8 cellular contexts compared by ENCODE assay signal in the genomic region with DNA sequence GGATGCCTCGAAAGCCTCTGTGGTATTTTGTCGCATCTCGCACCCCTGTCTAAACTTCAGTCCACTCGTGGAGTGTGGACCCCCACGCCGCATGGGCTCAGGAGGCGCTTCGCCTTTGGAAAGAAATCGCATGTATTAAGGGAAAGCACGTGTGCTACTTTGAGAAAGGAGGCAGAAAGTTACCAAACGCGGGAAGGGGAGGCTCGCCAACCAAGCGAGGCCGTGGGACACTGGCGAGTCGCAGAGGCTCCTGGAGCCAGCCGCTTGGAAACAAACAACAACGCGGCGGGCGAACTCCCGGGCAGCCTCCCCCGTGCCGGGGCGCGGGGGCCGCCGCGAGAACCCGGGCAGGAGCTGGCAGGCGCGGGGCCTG. TPM values are rescaled to one million over a fixed set of nuclear protein-coding genes. Genes with fewer than 3 reads are reported as not detected.
DNase-seq lines count a peak whose midpoint lies in the region; ATAC-seq, FAIRE-seq and TF ChIP-seq lines count a peak whose summit lies in the region.

No MANE protein-coding gene starts in this region.

- H3K9me1 ChIP-seq in K562 (ENCODE audit: control insufficient read depth, insufficient read depth, low read length), result no peaks in the 10 kb centered on the region

- peak overlapping the region; percentile 57 for H3K4me3 Mint-ChIP-seq in activated CD8-positive, alpha-beta memory T cell treated with anti-CD3 and anti-CD28 coated beads, Interleukin-2, amount 10 ng/mL, durations not matched to agents 7 days and 5 days

- peak overlapping the region; percentile 72 for H3K4me2 ChIP-seq in K562 (ENCODE audit: insufficient read depth, low read length)

- no peaks in the 10 kb centered on the region for H3K9me3 Mint-ChIP-seq in activated CD8-positive, alpha-beta memory T cell treated with anti-CD3 and anti-CD28 coated beads, Interleukin-2, amount 10 ng/mL, durations not matched to agents 7 days and 5 days (ENCODE audit: low read depth)

- no peak for TF ChIP-seq POLR2A in K562 (conservative IDR thresholded peaks at IDR 0.05)

- H3K4me1 ChIP-seq in K562 (replicated peaks in 1 of 2; ENCODE audit: control insufficient read depth in 2 of 2, insufficient read depth in 2 of 2, low read length in 2 of 2), result peaks cover 28 to 31% of the 10 kb centered on the region in 2 experiments; a peak in 4 of 5 replicates

- peak overlapping the region; percentile 66; the same call in 2 of the 3 replicates for H3K27ac ChIP-seq in K562 (ENCODE audit: extremely low read depth, low read depth, low read length)
- H3K27ac ChIP-seq in substantia nigra (ENCODE audit: low read depth, low read length, poor library complexity, severe bottlenecking), result peak overlapping the region; percentile 82

- no peaks in the 10 kb centered on the region for H3K27me3 ChIP-seq in K562 (ENCODE audit: control insufficient read depth in 2 of 2, insufficient read depth in 2 of 2, low read length in 2 of 2)

- peak overlapping the region; percentile 87 for H2AFZ ChIP-seq in K562 (ENCODE audit: low read depth, low read length)

- peak; percentile 14 for ATAC-seq in activated CD8-positive, alpha-beta memory T cell treated with anti-CD3 and anti-CD28 coated beads, Interleukin-2, amount 10 ng/mL, durations not matched to agents 7 days and 5 days
- ATAC-seq in K562 (peak; percentile 38), left colon (peak; percentile 33), HG02981 (IDR thresholded peaks at IDR 0.05; ENCODE audit: unreplicated experiment) (no peak), GM18517 (IDR thresholded peaks at IDR 0.05; ENCODE audit: unreplicated experiment) (no peak), HG02623 (IDR thresholded peaks at IDR 0.05; ENCODE audit: unreplicated experiment) (no peak)

- H3K79me2 ChIP-seq in K562 (ENCODE audit: control insufficient read depth, insufficient read depth, low read length), result peaks cover 39% of the 10 kb centered on the region

- TF ChIP-seq RAD21 in K562 (CRISPR knock-in tag; conservative IDR thresholded peaks at IDR 0.05 in 1 of 2, IDR thresholded peaks at IDR 0.05 in 1 of 2), result no peak

- no peak for FAIRE-seq in K562 (lab: Jason Lieb, UNC)

- H3K9me3 ChIP-seq in K562 (replicated peaks; ENCODE audit: control insufficient read depth, insufficient read depth, low read depth, low read length), result no peaks in the 10 kb centered on the region; the same call in 1 of the 2 replicates

- H3K4me1 Mint-ChIP-seq in activated CD8-positive, alpha-beta memory T cell treated with anti-CD3 and anti-CD28 coated beads, Interleukin-2, amount 10 ng/mL, durations not matched to agents 7 days and 5 days, result peaks cover 12% of the 10 kb centered on the region

- H4K20me1 ChIP-seq in K562 (replicated peaks; ENCODE audit: control insufficient read depth, insufficient read depth, low read length), result peaks cover 21% of the 10 kb centered on the region

- BruUV-seq in K562 (replicated peaks; lab: Mats Ljungman, UMichigan), result no TSS peak

- peaks cover 3% of the 10 kb centered on the region; the same call in 2 of the 3 replicates for H3K36me3 ChIP-seq in K562 (ENCODE audit: control insufficient read depth, insufficient read depth, low read length)

- intact Hi-C loops in K562 (cut with micrococcal nuclease) (loop anchor here (2.0 to 10.0 kb wide), 2 partner anchors 33 to 359 kb away; no protein-coding TSS in a partner anchor), left colon (cut with DNase I, micrococcal nuclease) (loop anchor here in 1 of 2 donors (10.0 kb wide), 1 partner anchor 359 kb away; no protein-coding TSS in a partner anchor)

- TF ChIP-seq CTCF in K562 (IDR thresholded peaks at IDR 0.05 in 2 of 3, conservative IDR thresholded peaks at IDR 0.05 in 1 of 3; ENCODE audit: insufficient read depth in 2 of 3, low read depth in 1 of 3, low read length in 3 of 3), result no peak

- peaks cover 2% of the 10 kb centered on the region for H3K36me3 Mint-ChIP-seq in activated CD8-positive, alpha-beta memory T cell treated with anti-CD3 and anti-CD28 coated beads, Interleukin-2, amount 10 ng/mL, durations not matched to agents 7 days and 5 days

- peak overlapping the region; percentile 45 to 93 for H3K9ac ChIP-seq in K562 (ENCODE audit: insufficient read depth in 1 of 2, low read depth in 2 of 2, low read length in 2 of 2)

- H3K4me3 ChIP-seq in K562, result peak overlapping the region; percentile 51

- CTCF ChIA-PET in activated CD8-positive, alpha-beta memory T cell treated with anti-CD3 and anti-CD28 coated beads, Interleukin-2, amount 10 ng/mL, durations not matched to agents 7 days and 5 days (lab: Charles Lee), result no interaction called here
- CTCF ChIA-PET in K562 (lab: Yijun Ruan, JAX; ENCODE audit: low intra/inter-chr PET ratio), result no interaction called here

- in situ Hi-C loops in K562 (cut with MboI), result no loop called here

- H3K27me3 Mint-ChIP-seq in activated CD8-positive, alpha-beta memory T cell treated with anti-CD3 and anti-CD28 coated beads, Interleukin-2, amount 10 ng/mL, durations not matched to agents 7 days and 5 days, result peaks cover 58% of the 10 kb centered on the region

- DNase-seq in activated CD8-positive, alpha-beta memory T cell treated with anti-CD3 and anti-CD28 coated beads, Interleukin-2, amount 10 ng/mL, durations not matched to agents 7 days and 5 days, result no peak
- no peak for DNase-seq in activated CD8-positive, alpha-beta memory T cell treated with anti-CD3 and anti-CD28 coated beads, Interleukin-2, amount 50 U/mL, for 48 hours
- DNase-seq in K562 (ENCODE audit: extremely low read depth in 1 of 4, low spot score in 3 of 4) (peak in 1 of 4 experiments; percentile 40), left colon (no peak), substantia nigra (lab: John Stamatoyannopoulos, UW) (peak in 4 of 49 donors; percentile 56 to 84 (median 67))

- WGBS in K562 (ENCODE audit: insufficient coverage, low coverage, missing lambda C conversion rate), result 52% methylated on average over 14 of the region's 33 CpGs

- no peak for TF ChIP-seq EP300 in K562 (IDR thresholded peaks at IDR 0.05; ENCODE audit: low read length)

- POLR2A ChIA-PET in K562 (lab: Yijun Ruan, JAX), result interaction anchor here (0.6 to 0.7 kb wide), 2 partner anchors 13 to 52 kb away, joined by 3 read pairs; no protein-coding TSS in a partner anchor

- H3K27ac Mint-ChIP-seq in activated CD8-positive, alpha-beta memory T cell treated with anti-CD3 and anti-CD28 coated beads, Interleukin-2, amount 10 ng/mL, durations not matched to agents 7 days and 5 days, result no peak overlapping the region

TF ChIP-seq in K562, 482 proteins besides CTCF, POLR2A, EP300 and RAD21 (continues in another document):
- TF ChIP-seq HDAC8 (tag; IDR thresholded peaks at IDR 0.05) (no peak), ZNF134 (CRISPR knock-in tag; conservative IDR thresholded peaks at IDR 0.05) (no peak), KLF1 (tag; IDR thresholded peaks at IDR 0.05) (no peak), ETV6 (IDR thresholded peaks at IDR 0.05; ENCODE audit: borderline replicate concordance in 1 of 2, low read depth in 2 of 2, low read length in 1 of 2) (no peak), ETV6 (CRISPR knock-in tag; IDR thresholded peaks at IDR 0.05; ENCODE audit: borderline replicate concordance) (no peak), CBX1 (IDR thresholded peaks at IDR 0.05; ENCODE audit: low read depth) (no peak), ZNF165 (CRISPR knock-in tag; IDR thresholded peaks at IDR 0.05; ENCODE audit: borderline replicate concordance) (no peak)
- TF ChIP-seq, protein P1, sequence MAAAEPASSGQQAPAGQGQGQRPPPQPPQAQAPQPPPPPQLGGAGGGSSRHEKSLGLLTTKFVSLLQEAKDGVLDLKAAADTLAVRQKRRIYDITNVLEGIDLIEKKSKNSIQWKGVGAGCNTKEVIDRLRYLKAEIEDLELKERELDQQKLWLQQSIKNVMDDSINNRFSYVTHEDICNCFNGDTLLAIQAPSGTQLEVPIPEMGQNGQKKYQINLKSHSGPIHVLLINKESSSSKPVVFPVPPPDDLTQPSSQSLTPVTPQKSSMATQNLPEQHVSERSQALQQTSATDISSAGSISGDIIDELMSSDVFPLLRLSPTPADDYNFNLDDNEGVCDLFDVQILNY (CRISPR knock-in tag; IDR thresholded peaks at IDR 0.05), result no peak
- TF ChIP-seq, protein P2, sequence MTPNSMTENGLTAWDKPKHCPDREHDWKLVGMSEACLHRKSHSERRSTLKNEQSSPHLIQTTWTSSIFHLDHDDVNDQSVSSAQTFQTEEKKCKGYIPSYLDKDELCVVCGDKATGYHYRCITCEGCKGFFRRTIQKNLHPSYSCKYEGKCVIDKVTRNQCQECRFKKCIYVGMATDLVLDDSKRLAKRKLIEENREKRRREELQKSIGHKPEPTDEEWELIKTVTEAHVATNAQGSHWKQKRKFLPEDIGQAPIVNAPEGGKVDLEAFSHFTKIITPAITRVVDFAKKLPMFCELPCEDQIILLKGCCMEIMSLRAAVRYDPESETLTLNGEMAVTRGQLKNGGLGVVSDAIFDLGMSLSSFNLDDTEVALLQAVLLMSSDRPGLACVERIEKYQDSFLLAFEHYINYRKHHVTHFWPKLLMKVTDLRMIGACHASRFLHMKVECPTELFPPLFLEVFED (CRISPR knock-in tag; conservative IDR thresholded peaks at IDR 0.05), result no peak

RNA-seq across cellular contexts. Expression of a gene that starts 0.5 kb away (rescaled TPM):
- 1 to 10 TPM in 1 of 2 experiments, under 1 TPM in 1; 0.75 to 1.8 TPM for total RNA-seq in activated CD8-positive, alpha-beta memory T cell treated with anti-CD3 and anti-CD28 coated beads, Interleukin-2, amount 10 ng/mL, durations not matched to agents 7 days and 5 days
- total RNA-seq in K562 (2011; cell fraction: chromatin; rRNA removed; ENCODE audit: low replicate concordance), result 125 and 169 TPM in 2 replicates
- 46.2 and 47.6 TPM in 2 replicates for total RNA-seq in K562 (2011; cell fraction: nucleolus; rRNA removed)
- 57.1 and 63.9 TPM in 2 replicates for total RNA-seq in K562 (2011; cell fraction: nucleoplasm; rRNA removed)
- total RNA-seq in K562 (2014; rRNA removed), result 10.0 TPM in 2 replicates
- total RNA-seq in K562 (2014; rRNA removed; fragmentation: Illumina TruSeq; extraction: Trizol), result 8.8 and 10.6 TPM in 2 replicates
- total RNA-seq in K562 (2015; rRNA removed; fragmentation: Illumina TruSeq; extraction: Trizol), result 10.2 and 10.9 TPM in 2 replicates
- total RNA-seq in K562 (2021), result 21.4 and 24.0 TPM in 2 replicates
- polyA plus RNA-seq in K562 (2011; rRNA removed), result 11.3 and 13.4 TPM in 2 replicates
- polyA plus RNA-seq in K562 (2011; cell fraction: cytosol; rRNA removed), result 7.9 and 11.5 TPM in 2 replicates
- polyA plus RNA-seq in K562 (2011; cell fraction: nucleus; rRNA removed), result 22.3 and 28.6 TPM in 2 replicates
- polyA plus RNA-seq in K562 (2012), result 13.7 and 15.5 TPM in 2 replicates
- 10.9 and 14.6 TPM in 2 replicates for polyA plus RNA-seq in K562 (2014; fragmentation: Illumina TruSeq; extraction: Trizol)
- polyA plus RNA-seq in K562 (2014; fragmentation: Nextera tagmentation; extraction: Ambion mirVana), result 1 to 10 TPM; 1.3 to 2.3 TPM
- polyA plus RNA-seq in K562 (2014; rRNA removed), result 6.8 and 8.0 TPM in 2 replicates
- polyA minus RNA-seq in K562 (2011; rRNA and poly(A)+ RNA removed), result 40.2 and 43.6 TPM in 2 replicates
- polyA minus RNA-seq in K562 (2011; cell fraction: cytosol; rRNA and poly(A)+ RNA removed), result 13.1 and 20.3 TPM in 2 replicates
- 33.5 and 55.2 TPM in 2 replicates for polyA minus RNA-seq in K562 (2011; cell fraction: nucleus; rRNA and poly(A)+ RNA removed)
- total RNA-seq in left colon, result 10 to 100 TPM; 61.3 to 78.5 TPM

Comparison
In these comparisons a context has a peak if more than half of its experiments do, and no peak if none do; other contexts are left out.
1. ATAC-seq: peak in activated CD8-positive, alpha-beta memory T cell treated with anti-CD3 and anti-CD28 coated beads, Interleukin-2, amount 10 ng/mL, durations not matched to agents 7 days and 5 days (single experiment), K562 (single experiment) and left colon (single experiment); none in HG02981 (single experiment), GM18517 (single experiment) and HG02623 (single experiment).